Comparison of ENCODE assay signal across 8 cellular contexts in the genomic region with DNA sequence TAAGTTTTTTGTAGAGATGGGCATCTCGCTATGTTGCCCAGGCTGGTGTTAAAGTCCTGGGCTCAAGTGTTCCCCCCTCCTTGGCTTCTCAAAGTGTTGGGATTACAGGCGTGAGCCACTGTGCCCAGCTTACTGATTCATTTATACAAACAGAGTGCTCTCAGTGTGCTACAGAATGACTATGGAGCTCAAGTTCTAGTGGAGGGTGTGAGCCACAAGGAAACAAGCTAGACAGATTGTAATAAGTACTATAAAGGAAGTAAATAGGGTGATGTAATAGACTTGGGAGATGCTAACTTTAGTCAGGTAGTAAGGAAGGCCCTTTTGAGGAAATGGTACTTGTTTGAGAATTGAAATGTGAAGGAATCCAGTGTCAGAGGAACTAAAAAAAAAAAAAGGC. TPM values are rescaled to one million over a fixed set of nuclear protein-coding genes. Genes with fewer than 3 reads are reported as not detected.
DNase-seq lines count a peak whose midpoint lies in the region; ATAC-seq and TF ChIP-seq lines count a peak whose summit lies in the region.

No MANE protein-coding gene starts in this region.

- H3K4me3 Mint-ChIP-seq in activated naive CD8-positive, alpha-beta T cell treated with anti-CD3 and anti-CD28 coated beads, Interleukin-2, amount 10 ng/mL, durations not matched to agents 7 days and 5 days: peak overlapping the region; percentile 18
- H3K4me3 Mint-ChIP-seq in natural killer cell: no peak overlapping the region

- no peaks in the 10 kb centered on the region for H3K27me3 Mint-ChIP-seq in activated naive CD8-positive, alpha-beta T cell treated with anti-CD3 and anti-CD28 coated beads, Interleukin-2, amount 10 ng/mL, durations not matched to agents 7 days and 5 days
- H3K27me3 Mint-ChIP-seq in natural killer cell (ENCODE audit: low read depth in 2 of 2): no peaks in the 10 kb centered on the region

- no peak for ATAC-seq in activated naive CD8-positive, alpha-beta T cell treated with anti-CD3 and anti-CD28 coated beads, Interleukin-2, amount 10 ng/mL, durations not matched to agents 7 days and 5 days (ENCODE audit: low read depth)
- ATAC-seq in natural killer cell: no peak
- no peak for ATAC-seq in HG02610 (IDR thresholded peaks at IDR 0.05; ENCODE audit: unreplicated experiment)
- ATAC-seq in HG02885 (IDR thresholded peaks at IDR 0.05; ENCODE audit: poor library complexity, unreplicated experiment): no peak

- intact Hi-C loops in natural killer cell (cut with micrococcal nuclease): loop anchor here (2.0 to 10.0 kb wide), 2 partner anchors 443 to 491 kb away; no protein-coding TSS in a partner anchor

- H3K9me3 Mint-ChIP-seq in activated naive CD8-positive, alpha-beta T cell treated with anti-CD3 and anti-CD28 coated beads, Interleukin-2, amount 10 ng/mL, durations not matched to agents 7 days and 5 days: no peaks in the 10 kb centered on the region
- H3K9me3 Mint-ChIP-seq in natural killer cell: no peaks in the 10 kb centered on the region

- peaks cover 15% of the 10 kb centered on the region for H3K36me3 Mint-ChIP-seq in activated naive CD8-positive, alpha-beta T cell treated with anti-CD3 and anti-CD28 coated beads, Interleukin-2, amount 10 ng/mL, durations not matched to agents 7 days and 5 days
- no peaks in the 10 kb centered on the region for H3K36me3 Mint-ChIP-seq in natural killer cell

- peaks cover 33% of the 10 kb centered on the region for H3K4me1 Mint-ChIP-seq in activated naive CD8-positive, alpha-beta T cell treated with anti-CD3 and anti-CD28 coated beads, Interleukin-2, amount 10 ng/mL, durations not matched to agents 7 days and 5 days
- peaks cover 34 to 35% of the 10 kb centered on the region in 2 donors for H3K4me1 Mint-ChIP-seq in natural killer cell

- peak overlapping the region; percentile 100 for H3K27ac Mint-ChIP-seq in activated naive CD8-positive, alpha-beta T cell treated with anti-CD3 and anti-CD28 coated beads, Interleukin-2, amount 10 ng/mL, durations not matched to agents 7 days and 5 days
- H3K27ac Mint-ChIP-seq in natural killer cell: peak overlapping the region; percentile 97 to 99

- no peak for TF ChIP-seq CTCF in natural killer cell (IDR thresholded peaks at IDR 0.05)

- POLR2A ChIA-PET in activated naive CD8-positive, alpha-beta T cell treated with anti-CD3 and anti-CD28 coated beads, Interleukin-2, amount 10 ng/mL, durations not matched to agents 7 days and 5 days (lab: Charles Lee): interaction anchor here (0.7 to 4.4 kb wide), 14 partner anchors 29 to 535 kb away, joined by 3 to 67 read pairs (median 10); a partner anchor contains a TSS

- DNase-seq in GF-D8 (lab: John Stamatoyannopoulos, UW) (peak; percentile 12), MV-4-11 (lab: John Stamatoyannopoulos, UW) (peak; percentile 83), natural killer cell (no peak), SW 1271 (lab: John Stamatoyannopoulos, UW) (no peak)
- DNase-seq in activated naive CD8-positive, alpha-beta T cell treated with anti-CD3 and anti-CD28 coated beads, Interleukin-2, amount 10 ng/mL, durations not matched to agents 7 days and 5 days: no peak
- no peak for DNase-seq in activated CD4-positive, CD25-positive, alpha-beta regulatory T cell treated with anti-CD3 and anti-CD28 coated beads, Interleukin-2, amount 50 U/mL, for 72 hours

RNA-seq across cellular contexts. Expression of a gene that starts 1.7 kb away (rescaled TPM):
- 10 to 100 TPM; 13.6 to 19.8 TPM for total RNA-seq in activated naive CD8-positive, alpha-beta T cell treated with anti-CD3 and anti-CD28 coated beads, Interleukin-2, amount 10 ng/mL, durations not matched to agents 7 days and 5 days
- total RNA-seq in natural killer cell: 10 to 100 TPM in 1 of 3 donors, 1 to 10 TPM in 2; 7.2 to 12.8 (median 8.8) TPM

RNA-seq across cellular contexts. Expression of a gene that starts 29.5 kb away (rescaled TPM):
- total RNA-seq in activated naive CD8-positive, alpha-beta T cell treated with anti-CD3 and anti-CD28 coated beads, Interleukin-2, amount 10 ng/mL, durations not matched to agents 7 days and 5 days: 1 to 10 TPM; 9.3 to 9.8 TPM
- total RNA-seq in natural killer cell: 1 to 10 TPM; 1.1 to 1.8 (median 1.3) TPM

Comparison
In these comparisons a context has a peak if more than half of its experiments do, and no peak if none do; other contexts are left out.
1. DNase-seq: peak in GF-D8 (single experiment) and MV-4-11 (single experiment); none in activated naive CD8-positive, alpha-beta T cell treated with anti-CD3 and anti-CD28 coated beads, Interleukin-2, amount 10 ng/mL, durations not matched to agents 7 days and 5 days (single experiment), natural killer cell (single experiment), SW 1271 (0 of 2) and activated CD4-positive, CD25-positive, alpha-beta regulatory T cell treated with anti-CD3 and anti-CD28 coated beads, Interleukin-2, amount 50 U/mL, for 72 hours (single experiment).